10 cellular contexts compared by ENCODE assay signal in genomic region chr22:43104056-43104625, GRCh38. TPM values are rescaled to one million over a fixed set of nuclear protein-coding genes. Genes with fewer than 3 reads are reported as not detected.
DNase-seq lines count a peak whose midpoint lies in the region; ATAC-seq and TF ChIP-seq lines count a peak whose summit lies in the region.
"Not testable (repeated sequence)": the region's sequence is repeated elsewhere in the genome, so short reads cannot be mapped to it uniquely, and the experiment has no call there.
"Had no signal": no experiment of that assay in that cellular context is flagged by ENCODE, and none has a peak within 500 bp of the region (broad histone marks: within the 10 kb centered on the region; RNA-seq: fewer than 3 reads in every experiment).

No MANE protein-coding gene starts in this region.

- H2BK120ac ChIP-seq in IMR-90 (ENCODE audit: low read depth, low read length) = not testable (repeated sequence)

- not testable (repeated sequence) for H3K4me1 ChIP-seq in CD4-positive, alpha-beta memory T cell (ENCODE audit: insufficient read depth, low read length); IMR-90 (ENCODE audit: control insufficient read depth, insufficient read depth, low read length)
- H3K4me1 ChIP-seq in OCI-LY7 (ENCODE audit: insufficient read depth, low read length, poor library complexity, severe bottlenecking) = peaks cover 29% of the 10 kb centered on the region
- H3K4me1 ChIP-seq in mesodermal cell (ENCODE audit: control insufficient read depth, insufficient read depth, low read length, poor library complexity, severe bottlenecking) = peaks cover 23% of the 10 kb centered on the region

- peak overlapping the region in 6 of 7 donors; percentile 4 to 79 (median 37) for H3K27ac Mint-ChIP-seq in CD4-positive, alpha-beta memory T cell
- H3K27ac Mint-ChIP-seq in activated naive CD4-positive, alpha-beta T cell treated with anti-CD3 and anti-CD28 coated beads, Interleukin-2, amount 10 ng/mL, durations not matched to agents 7 days and 5 days = not testable (repeated sequence)

- not testable (repeated sequence) for H3K36me3 Mint-ChIP-seq in CD4-positive, alpha-beta memory T cell; activated naive CD4-positive, alpha-beta T cell treated with anti-CD3 and anti-CD28 coated beads, Interleukin-2, amount 10 ng/mL, durations not matched to agents 7 days and 5 days

- H2BK15ac ChIP-seq in IMR-90 (ENCODE audit: low read depth, low read length) = not testable (repeated sequence)

- not testable (repeated sequence) for H2AFZ ChIP-seq in IMR-90 (replicated peaks; ENCODE audit: low read length, poor library complexity); OCI-LY7 (ENCODE audit: low read length)

- CTCF ChIA-PET in CD4-positive, alpha-beta memory T cell (lab: Charles Lee; ENCODE audit: partially characterized antibody); IMR-90 (lab: Yijun Ruan, JAX); OCI-LY7 (lab: Charles Lee; ENCODE audit: unreplicated experiment): not testable (repeated sequence)
- CTCF ChIA-PET in activated naive CD4-positive, alpha-beta T cell treated with anti-CD3 and anti-CD28 coated beads, Interleukin-2, amount 10 ng/mL, durations not matched to agents 7 days and 5 days (lab: Charles Lee) = interaction anchor here (1.4 kb wide), 1 partner anchor 12 kb away, joined by 4 read pairs; no protein-coding TSS in a partner anchor

- H3K9me2 ChIP-seq in OCI-LY7 (ENCODE audit: insufficient read depth, low read length) = not testable (repeated sequence)

- H3K14ac ChIP-seq in IMR-90 (replicated peaks; ENCODE audit: low read depth, low read length) = not testable (repeated sequence)

- not testable (repeated sequence) for TF ChIP-seq RAD21 in IMR-90 (IDR thresholded peaks at IDR 0.05; ENCODE audit: low read length)

- H3K79me2 ChIP-seq in OCI-LY7 (ENCODE audit: insufficient read depth, low read depth, low read length) = not testable (repeated sequence)

- 54% methylated on average over 5 of the region's 15 CpGs; no CpG with 5 or more reads in 1 of the 2 experiments for WGBS in IMR-90 (ENCODE audit: extremely low coverage in 2 of 2, insufficient read length in 1 of 2), 2 experiments
- 57 to 60% methylated on average over 10 to 14 of the region's 15 CpGs for WGBS in mesodermal cell (ENCODE audit: insufficient coverage in 2 of 2), 2 experiments

- POLR2A ChIA-PET in CD4-positive, alpha-beta memory T cell (lab: Charles Lee; ENCODE audit: partially characterized antibody); IMR-90 (lab: Charles Lee; ENCODE audit: unreplicated experiment); OCI-LY7 (lab: Charles Lee): not testable (repeated sequence)

- not testable (repeated sequence) for H3K9me3 Mint-ChIP-seq in CD4-positive, alpha-beta memory T cell; activated naive CD4-positive, alpha-beta T cell treated with anti-CD3 and anti-CD28 coated beads, Interleukin-2, amount 10 ng/mL, durations not matched to agents 7 days and 5 days

- not testable (repeated sequence) for H4K91ac ChIP-seq in IMR-90 (ENCODE audit: insufficient read depth, low read depth, low read length)

- H2BK20ac ChIP-seq in IMR-90 (ENCODE audit: low read depth, low read length) = not testable (repeated sequence)

- not testable (repeated sequence) for H3K27me3 ChIP-seq in CD4-positive, alpha-beta memory T cell (ENCODE audit: insufficient read depth, low read length); IMR-90 (ENCODE audit: control insufficient read depth, insufficient read depth, low read length)

- H3K79me1 ChIP-seq in IMR-90 (ENCODE audit: low read depth in 1 of 2, low read length in 2 of 2) = not testable (repeated sequence)

- BruUV-seq in IMR-90 (replicated peaks; lab: Mats Ljungman, UMichigan); OCI-LY7 (replicated peaks; lab: Mats Ljungman, UMichigan): not testable (repeated sequence)

- not testable (repeated sequence) for H2AK5ac ChIP-seq in IMR-90 (ENCODE audit: low read depth, low read length)

- H2BK5ac ChIP-seq in IMR-90 (ENCODE audit: low read depth, low read length, poor library complexity, severe bottlenecking) = not testable (repeated sequence)

- intact Hi-C loops in CD4-positive, alpha-beta memory T cell (cut with micrococcal nuclease); IMR-90 (cut with micrococcal nuclease); OCI-LY7 (cut with micrococcal nuclease; ENCODE audit: unreplicated experiment): not testable (repeated sequence)

- not testable (repeated sequence) for H3K27ac ChIP-seq in CD4-positive, alpha-beta memory T cell (ENCODE audit: low read depth, low read length); IMR-90 (ENCODE audit: insufficient read depth, low read length); OCI-LY7 (ENCODE audit: low read depth, low read length, poor library complexity, severe bottlenecking)
- H3K27ac ChIP-seq in VCaP = peak overlapping the region; percentile 14; the same call in 1 of the 2 replicates
- H3K27ac ChIP-seq in mesodermal cell (ENCODE audit: low read depth, low read length, severe bottlenecking) = peak overlapping the region; percentile 88

- peak in 2 of 5 donors; percentile 12 to 67 for DNase-seq in CD4-positive, alpha-beta memory T cell
- peak; percentile 32 for DNase-seq in IMR-90
- peak; percentile 46 for DNase-seq in OCI-LY7 (ENCODE audit: low spot score)
- peak; percentile 43 for DNase-seq in activated naive CD4-positive, alpha-beta T cell treated with anti-CD3 and anti-CD28 coated beads, Interleukin-2, amount 10 ng/mL, durations not matched to agents 7 days and 5 days
- peak; percentile 43 for DNase-seq in fibroblast of villous mesenchyme (ENCODE audit: low read depth)
- DNase-seq in stimulated activated CD4-positive, alpha-beta T cell treated with anti-CD3 and anti-CD28 coated beads, Interleukin-4, amount 100 ng/mL, for 24 hours = peak; percentile 25

- dilution Hi-C loops in IMR-90 (cut with HindIII; ENCODE audit: low sequenced_read_pairs, unreplicated experiment) = not testable (repeated sequence)

- H3K18ac ChIP-seq in IMR-90 (ENCODE audit: low read depth, low read length) = not testable (repeated sequence)

- not testable (repeated sequence) for H3K23ac ChIP-seq in IMR-90 (ENCODE audit: low read depth, low read length)

- H4K8ac ChIP-seq in IMR-90 (ENCODE audit: low read depth in 2 of 2, low read length in 2 of 2) = not testable (repeated sequence)

- H3K4me2 ChIP-seq in IMR-90 (ENCODE audit: low read depth, low read length) = not testable (repeated sequence)
- peak overlapping the region; percentile 38 for H3K4me2 ChIP-seq in OCI-LY7 (ENCODE audit: low read length)

- not testable (repeated sequence) for H3K4me3 ChIP-seq in CD4-positive, alpha-beta memory T cell (ENCODE audit: low read length in 2 of 2); IMR-90 (ENCODE audit: insufficient read depth, low read depth, low read length); OCI-LY7 (ENCODE audit: low read depth, low read length, poor library complexity, severe bottlenecking); fibroblast of villous mesenchyme (ENCODE audit: low read depth, low read length); mesodermal cell (ENCODE audit: extremely low read depth, insufficient read depth, low read length, poor library complexity, severe bottlenecking)

- not testable (repeated sequence) for H3K9me1 ChIP-seq in IMR-90 (ENCODE audit: insufficient read depth, low read length)

- not testable (repeated sequence) for H4K5ac ChIP-seq in IMR-90 (ENCODE audit: low read depth, low read length)

- H3K4me3 Mint-ChIP-seq in CD4-positive, alpha-beta memory T cell = peak overlapping the region in 2 of 8 donors; percentile 3 to 75
- H3K4me3 Mint-ChIP-seq in activated naive CD4-positive, alpha-beta T cell treated with anti-CD3 and anti-CD28 coated beads, Interleukin-2, amount 10 ng/mL, durations not matched to agents 7 days and 5 days = not testable (repeated sequence)

- ATAC-seq in IMR-90 (ENCODE audit: low read depth) = not testable (repeated sequence)

- TF ChIP-seq POLR2A in IMR-90 (IDR thresholded peaks at IDR 0.05; ENCODE audit: low read depth, low read length) = not testable (repeated sequence)

- H3K4me1 Mint-ChIP-seq in CD4-positive, alpha-beta memory T cell; activated naive CD4-positive, alpha-beta T cell treated with anti-CD3 and anti-CD28 coated beads, Interleukin-2, amount 10 ng/mL, durations not matched to agents 7 days and 5 days: not testable (repeated sequence)

- H3K9me3 ChIP-seq in CD4-positive, alpha-beta memory T cell (ENCODE audit: control insufficient read depth in 1 of 2, low read length in 2 of 2); IMR-90 (ENCODE audit: control insufficient read depth, insufficient read depth, low read length); OCI-LY7 (ENCODE audit: low read length); mesodermal cell (ENCODE audit: control insufficient read depth, low read length): not testable (repeated sequence)

- H2AK9ac ChIP-seq in IMR-90 (replicated peaks; ENCODE audit: low read depth, low read length, poor library complexity) = not testable (repeated sequence)

- in situ Hi-C loops in IMR-90 (cut with MboI; ENCODE audit: low sequenced_read_pairs) = not testable (repeated sequence)

- H4K20me1 ChIP-seq in IMR-90 (ENCODE audit: insufficient read depth, low read length); OCI-LY7 (ENCODE audit: insufficient read depth, low read length): not testable (repeated sequence)

- not testable (repeated sequence) for H3K56ac ChIP-seq in IMR-90 (ENCODE audit: extremely low read depth, insufficient read depth, low read length)

- not testable (repeated sequence) for H3K9ac ChIP-seq in IMR-90 (ENCODE audit: low read depth, low read length)

- not testable (repeated sequence) for H3K27me3 Mint-ChIP-seq in CD4-positive, alpha-beta memory T cell
- H3K27me3 Mint-ChIP-seq in activated naive CD4-positive, alpha-beta T cell treated with anti-CD3 and anti-CD28 coated beads, Interleukin-2, amount 10 ng/mL, durations not matched to agents 7 days and 5 days = peaks cover 15% of the 10 kb centered on the region

- TF ChIP-seq CTCF in IMR-90 (conservative IDR thresholded peaks at IDR 0.05; ENCODE audit: low read depth, low read length); OCI-LY7 (conservative IDR thresholded peaks at IDR 0.05; ENCODE audit: low read length); VCaP (conservative IDR thresholded peaks at IDR 0.05); fibroblast of villous mesenchyme (IDR thresholded peaks at IDR 0.05; ENCODE audit: insufficient read depth, low read depth, low read length): not testable (repeated sequence)

- not testable (repeated sequence) for H3K36me3 ChIP-seq in CD4-positive, alpha-beta memory T cell (ENCODE audit: insufficient read depth, low read length); IMR-90 (ENCODE audit: control insufficient read depth, insufficient read depth, low read length); OCI-LY7 (ENCODE audit: insufficient read depth, low read length); mesodermal cell (ENCODE audit: control insufficient read depth, insufficient read depth, low read length)

- not testable (repeated sequence) for H3K4ac ChIP-seq in IMR-90 (ENCODE audit: low read depth, low read length)

RNA-seq across cellular contexts. Expression of gene BIK, which starts 6.4 kb away (rescaled TPM):
- total RNA-seq in CD4-positive, alpha-beta memory T cell = 1 to 10 TPM; 2.5 to 2.7 TPM
- polyA plus RNA-seq in CD4-positive, alpha-beta memory T cell = 1 to 10 TPM; 8.5 to 8.8 TPM
- 0.18 and 0.28 TPM in 2 replicates for total RNA-seq in IMR-90 (2012; rRNA removed)
- 0.19 TPM in 1 of 2 replicates, not detected in the other for polyA plus RNA-seq in IMR-90 (2012; rRNA removed)
- 0.21 and 0.22 TPM in 2 replicates for polyA plus RNA-seq in IMR-90 (2012; cell fraction: cytosol; rRNA removed)
- 0.14 TPM in 1 of 2 replicates, not detected in the other for polyA plus RNA-seq in IMR-90 (2012; cell fraction: nucleus; rRNA removed; ENCODE audit: low replicate concordance)
- total RNA-seq in OCI-LY7 (2014; rRNA removed; shearing (Covaris generic)) = 104 and 143 TPM in 2 replicates
- 67.6 and 88.4 TPM in 2 replicates for total RNA-seq in OCI-LY7 (2022)
- 0.86 TPM in 1 of 2 replicates, not detected in the other for total RNA-seq in fibroblast of villous mesenchyme
- 9.3 TPM for polyA plus RNA-seq in mesodermal cell (2013, experiment 1 of 2)
- 12.4 TPM for polyA plus RNA-seq in mesodermal cell (2013, experiment 2 of 2)
- polyA plus RNA-seq: AG04450 had no signal

RNA-seq across cellular contexts. Expression of gene TTLL1, which starts 14.9 kb away (rescaled TPM):
- 1 to 10 TPM; 6.4 to 7.8 TPM for total RNA-seq in CD4-positive, alpha-beta memory T cell
- 10 to 100 TPM; 10.1 to 15.6 TPM for polyA plus RNA-seq in CD4-positive, alpha-beta memory T cell
- total RNA-seq in IMR-90 (2012; rRNA removed) = 9.7 and 10.8 TPM in 2 replicates
- polyA plus RNA-seq in IMR-90 (2012; rRNA removed) = 12.7 and 13.2 TPM in 2 replicates
- polyA plus RNA-seq in IMR-90 (2012; cell fraction: cytosol; rRNA removed) = 10.6 and 14.0 TPM in 2 replicates
- 5.5 and 9.0 TPM in 2 replicates for polyA plus RNA-seq in IMR-90 (2012; cell fraction: nucleus; rRNA removed; ENCODE audit: low replicate concordance)
- 5.5 and 5.8 TPM in 2 replicates for total RNA-seq in OCI-LY7 (2014; rRNA removed; shearing (Covaris generic))
- total RNA-seq in OCI-LY7 (2022) = 7.1 and 9.9 TPM in 2 replicates
- 8.2 and 11.0 TPM in 2 replicates for total RNA-seq in fibroblast of villous mesenchyme
- polyA plus RNA-seq in mesodermal cell (2013, experiment 1 of 2) = 21.6 TPM
- polyA plus RNA-seq in mesodermal cell (2013, experiment 2 of 2) = 20.7 TPM

RNA-seq across cellular contexts. Expression of gene MCAT, which starts 39.1 kb away (rescaled TPM):
- 1 to 10 TPM; 7.9 to 9.0 TPM for total RNA-seq in CD4-positive, alpha-beta memory T cell
- polyA plus RNA-seq in CD4-positive, alpha-beta memory T cell = 10 to 100 TPM in 1 of 2 donors, 1 to 10 TPM in 1; 5.7 to 13.1 TPM
- 7.3 and 8.3 TPM in 2 replicates for total RNA-seq in IMR-90 (2012; rRNA removed)
- polyA plus RNA-seq in IMR-90 (2012; rRNA removed) = 19.7 and 21.2 TPM in 2 replicates
- polyA plus RNA-seq in IMR-90 (2012; cell fraction: cytosol; rRNA removed) = 25.4 and 27.1 TPM in 2 replicates
- polyA plus RNA-seq in IMR-90 (2012; cell fraction: nucleus; rRNA removed; ENCODE audit: low replicate concordance) = 11.1 and 16.6 TPM in 2 replicates
- 28.4 and 30.6 TPM in 2 replicates for total RNA-seq in OCI-LY7 (2014; rRNA removed; shearing (Covaris generic))
- 23.1 and 33.2 TPM in 2 replicates for total RNA-seq in OCI-LY7 (2022)
- total RNA-seq in fibroblast of villous mesenchyme = 13.8 and 14.8 TPM in 2 replicates
- polyA plus RNA-seq in mesodermal cell (2013, experiment 1 of 2) = 9.7 TPM
- 9.8 TPM for polyA plus RNA-seq in mesodermal cell (2013, experiment 2 of 2)

RNA-seq across cellular contexts. Expression of gene TSPO, which starts 47.2 kb away (rescaled TPM):
- total RNA-seq in CD4-positive, alpha-beta memory T cell = 10 to 100 TPM; 66.9 to 71.0 TPM
- 100 to 1,000 TPM; 351 to 548 TPM for polyA plus RNA-seq in CD4-positive, alpha-beta memory T cell
- total RNA-seq in IMR-90 (2012; rRNA removed) = 94.7 and 115 TPM in 2 replicates
- 297 and 401 TPM in 2 replicates for polyA plus RNA-seq in IMR-90 (2012; rRNA removed)
- 415 and 627 TPM in 2 replicates for polyA plus RNA-seq in IMR-90 (2012; cell fraction: cytosol; rRNA removed)
- 93.4 and 268 TPM in 2 replicates for polyA plus RNA-seq in IMR-90 (2012; cell fraction: nucleus; rRNA removed; ENCODE audit: low replicate concordance)
- total RNA-seq in OCI-LY7 (2014; rRNA removed; shearing (Covaris generic)) = 47.1 and 59.6 TPM in 2 replicates
- total RNA-seq in OCI-LY7 (2022) = 55.5 and 69.9 TPM in 2 replicates
- 177 and 221 TPM in 2 replicates for total RNA-seq in fibroblast of villous mesenchyme
- 80.8 TPM for polyA plus RNA-seq in mesodermal cell (2013, experiment 1 of 2)
- polyA plus RNA-seq in mesodermal cell (2013, experiment 2 of 2) = 63.9 TPM
- polyA plus RNA-seq: neural cell had no signal

Comparison
In these comparisons a context has a peak if more than half of its experiments do, and no peak if none do; other contexts are left out.
1. RNA of gene BIK, which starts 6.4 kb away (total RNA-seq): 67.6 to 143 TPM in OCI-LY7; 2.5 to 2.7 TPM in CD4-positive, alpha-beta memory T cell, 0.86 TPM in fibroblast of villous mesenchyme and 0.18 to 0.28 TPM in IMR-90; every median in the first group is over 10 times any median in the second.